In genomic region chr17:80616705-80617104, GRCh38 we compare ENCODE assay signal across 19 cellular contexts.
DNase-seq lines count a peak whose midpoint lies in the region; ATAC-seq and TF ChIP-seq lines count a peak whose summit lies in the region.
"Had no signal": no experiment of that assay in that cellular context is flagged by ENCODE, and none has a peak within 500 bp of the region (broad histone marks: within the 10 kb centered on the region; RNA-seq: fewer than 3 reads in every experiment).

No MANE protein-coding gene starts in this region.

- peaks cover 71% of the 10 kb centered on the region for H3K4me1 Mint-ChIP-seq in activated naive CD4-positive, alpha-beta T cell treated with anti-CD3 and anti-CD28 coated beads, Interleukin-2, amount 50 U/mL, for 24 hours
- peaks cover 27% of the 10 kb centered on the region for H3K4me1 Mint-ChIP-seq in activated B cell treated with CpG ODN at 0.5 μM for 24 hours

- in situ Hi-C loops in GM13977 (cut with MboI; ENCODE audit: low pct_unique_long_range_greater_than_20kb, low sequenced_read_pairs, unreplicated experiment), result no loop called here

- H3K27ac ChIP-seq in lower lobe of right lung (no peak overlapping the region), upper lobe of right lung (no peak overlapping the region)
- H3K27ac ChIP-seq: BLaER1 had no signal

- intact Hi-C loops in activated B cell treated with CpG ODN at 0.5 μM for 24 hours (cut with micrococcal nuclease), result no loop called here
- intact Hi-C loops in lower lobe of right lung (cut with DNase I), result no loop called here
- intact Hi-C loops in upper lobe of right lung (cut with DNase I), result no loop called here

- H3K4me1 ChIP-seq in lower lobe of right lung (no peaks in the 10 kb centered on the region), upper lobe of right lung (no peaks in the 10 kb centered on the region)

- H3K4me3 Mint-ChIP-seq in activated naive CD4-positive, alpha-beta T cell treated with anti-CD3 and anti-CD28 coated beads, Interleukin-2, amount 50 U/mL, for 24 hours, result no peak overlapping the region
- H3K4me3 Mint-ChIP-seq in activated B cell treated with CpG ODN at 0.5 μM for 24 hours, result no peak overlapping the region
- H3K4me3 Mint-ChIP-seq: CD14-positive monocyte; CD4-positive, alpha-beta memory T cell; GM23338; HFFc6 had no signal

- DNase-seq in activated naive CD4-positive, alpha-beta T cell (lab: John Stamatoyannopoulos, UW), result no peak
- DNase-seq in activated B cell treated with CpG ODN at 0.5 μM for 24 hours, result no peak
- DNase-seq in lower lobe of right lung, result no peak
- DNase-seq in upper lobe of right lung, result no peak
- DNase-seq in GM13977 (ENCODE audit: low spot score), result no peak
- DNase-seq: 8988T; Calu3; CD4-positive, alpha-beta memory T cell; DMS79 treated with DMSO at 0.1 percent for 48 hours; GF-D8; HFFc6; IMR-90 had no signal

- H3K27me3 ChIP-seq in lower lobe of right lung (ENCODE audit: low read depth), result no peaks in the 10 kb centered on the region
- H3K27me3 ChIP-seq in upper lobe of right lung, result no peaks in the 10 kb centered on the region
- H3K27me3 ChIP-seq: BLaER1 had no signal

- TF ChIP-seq CTCF in activated B cell treated with CpG ODN at 0.5 μM for 24 hours (IDR thresholded peaks at IDR 0.05) (no peak), lower lobe of right lung (IDR thresholded peaks at IDR 0.05) (no peak), upper lobe of right lung (IDR thresholded peaks at IDR 0.05) (no peak), GM13977 (IDR thresholded peaks at IDR 0.05; ENCODE audit: extremely low read depth, insufficient read depth, missing control alignments) (no peak)

- H3K36me3 Mint-ChIP-seq in activated naive CD4-positive, alpha-beta T cell treated with anti-CD3 and anti-CD28 coated beads, Interleukin-2, amount 50 U/mL, for 24 hours, result no peaks in the 10 kb centered on the region
- H3K36me3 Mint-ChIP-seq in activated B cell treated with CpG ODN at 0.5 μM for 24 hours (ENCODE audit: low read depth), result no peaks in the 10 kb centered on the region
- H3K36me3 Mint-ChIP-seq: CD4-positive, alpha-beta memory T cell had no signal

- CTCF ChIA-PET in activated B cell treated with CpG ODN at 0.5 μM for 24 hours (lab: Charles Lee), result no interaction called here

- H3K9me3 ChIP-seq in lower lobe of right lung (no peaks in the 10 kb centered on the region), upper lobe of right lung (no peaks in the 10 kb centered on the region)
- H3K9me3 ChIP-seq: BLaER1 had no signal

- H3K36me3 ChIP-seq in lower lobe of right lung (no peaks in the 10 kb centered on the region), upper lobe of right lung (no peaks in the 10 kb centered on the region)

- H3K4me3 ChIP-seq in lower lobe of right lung (no peak overlapping the region), upper lobe of right lung (no peak overlapping the region)
- H3K4me3 ChIP-seq: BLaER1, GM23338 had no signal

- H3K9me3 Mint-ChIP-seq in activated naive CD4-positive, alpha-beta T cell treated with anti-CD3 and anti-CD28 coated beads, Interleukin-2, amount 50 U/mL, for 24 hours, result no peaks in the 10 kb centered on the region
- no peaks in the 10 kb centered on the region for H3K9me3 Mint-ChIP-seq in activated B cell treated with CpG ODN at 0.5 μM for 24 hours
- H3K9me3 Mint-ChIP-seq: CD14-positive monocyte; CD4-positive, alpha-beta memory T cell; GM23338; HFFc6 had no signal

- POLR2A ChIA-PET in activated B cell treated with CpG ODN at 0.5 μM for 24 hours (lab: Charles Lee), result no interaction called here

- peak overlapping the region; percentile 30 for H3K27ac Mint-ChIP-seq in activated naive CD4-positive, alpha-beta T cell treated with anti-CD3 and anti-CD28 coated beads, Interleukin-2, amount 50 U/mL, for 24 hours
- H3K27ac Mint-ChIP-seq in activated B cell treated with CpG ODN at 0.5 μM for 24 hours, result peak overlapping the region; percentile 4
- H3K27ac Mint-ChIP-seq: CD14-positive monocyte, GM23338, HFFc6 had no signal

- ATAC-seq in activated B cell treated with CpG ODN at 0.5 μM for 24 hours (ENCODE audit: low read depth), result no peak
- peak; percentile 65 to 73 for ATAC-seq in lower lobe of right lung
- peak; percentile 74 for ATAC-seq in upper lobe of right lung
- ATAC-seq in GM18868 (IDR thresholded peaks at IDR 0.05; ENCODE audit: unreplicated experiment), result no peak
- ATAC-seq in GM21526 (IDR thresholded peaks at IDR 0.05; ENCODE audit: low FRiP score, unreplicated experiment), result no peak
- ATAC-seq: GM23338, HCT116 had no signal

- no peaks in the 10 kb centered on the region for H3K27me3 Mint-ChIP-seq in activated naive CD4-positive, alpha-beta T cell treated with anti-CD3 and anti-CD28 coated beads, Interleukin-2, amount 50 U/mL, for 24 hours
- no peaks in the 10 kb centered on the region for H3K27me3 Mint-ChIP-seq in activated B cell treated with CpG ODN at 0.5 μM for 24 hours
- H3K27me3 Mint-ChIP-seq: CD4-positive, alpha-beta memory T cell had no signal

Comparison
In these comparisons a context has a peak if more than half of its experiments do, and no peak if none do; other contexts are left out.
1. ATAC-seq: peak in lower lobe of right lung (2 of 2) and upper lobe of right lung (single experiment); none in activated B cell treated with CpG ODN at 0.5 μM for 24 hours (single experiment), GM18868 (single experiment) and GM21526 (single experiment).